In genomic region chr17:73566905-73567782, GRCh38 we compare ENCODE assay signal across 10 cellular contexts.
DNase-seq lines count a peak whose midpoint lies in the region; ATAC-seq and TF ChIP-seq lines count a peak whose summit lies in the region.
"Had no signal": no experiment of that assay in that cellular context is flagged by ENCODE, and none has a peak within 500 bp of the region (broad histone marks: within the 10 kb centered on the region; RNA-seq: fewer than 3 reads in every experiment).

No MANE protein-coding gene starts in this region.

- no peak for TF ChIP-seq POLR2A in sigmoid colon (IDR thresholded peaks at IDR 0.05)

- H3K36me3 ChIP-seq in KOPT-K1 (ENCODE audit: insufficient read depth, low read length) (no peaks in the 10 kb centered on the region), sigmoid colon (no peaks in the 10 kb centered on the region)

- H3K4me3 Mint-ChIP-seq in naive thymus-derived CD8-positive, alpha-beta T cell = peak overlapping the region; percentile 26 to 71 (median 54)

- H3K9me3 ChIP-seq in KOPT-K1 (ENCODE audit: insufficient read depth, low read length, poor library complexity, severe bottlenecking) = no peaks in the 10 kb centered on the region
- H3K9me3 ChIP-seq in sigmoid colon = no peaks in the 10 kb centered on the region

- H3K27ac ChIP-seq in KOPT-K1 (ENCODE audit: low read depth, low read length, poor library complexity, severe bottlenecking) = peak overlapping the region; percentile 77
- no peak overlapping the region for H3K27ac ChIP-seq in sigmoid colon

- peaks cover 0 to 4% (median 0%) of the 10 kb centered on the region in 3 donors for H3K27me3 ChIP-seq in sigmoid colon

- peaks cover 5 to 38% (median 27%) of the 10 kb centered on the region in 4 donors for H3K4me1 Mint-ChIP-seq in naive thymus-derived CD8-positive, alpha-beta T cell

- H3K4me1 ChIP-seq in sigmoid colon = no peaks in the 10 kb centered on the region

- 59 to 77% methylated on average over 11 of the region's 11 CpGs for WGBS in sigmoid colon, 2 donors

- no peak for TF ChIP-seq EP300 in sigmoid colon (IDR thresholded peaks at IDR 0.05)

- no peaks in the 10 kb centered on the region for H3K27me3 Mint-ChIP-seq in naive thymus-derived CD8-positive, alpha-beta T cell

- no peak for TF ChIP-seq CTCF in sigmoid colon (IDR thresholded peaks at IDR 0.05)

- H3K9me3 Mint-ChIP-seq in activated naive CD4-positive, alpha-beta T cell treated with anti-CD3 and anti-CD28 coated beads, Interleukin-2, amount 50 U/mL, for 72 hours = peaks cover 0 to 5% of the 10 kb centered on the region in 2 donors
- H3K9me3 Mint-ChIP-seq in naive thymus-derived CD8-positive, alpha-beta T cell = no peaks in the 10 kb centered on the region

- DNase-seq in Daoy (ENCODE audit: low read depth) (peak; percentile 32), DMS 273 (lab: John Stamatoyannopoulos, UW; ENCODE audit: unreplicated experiment) (no peak), sigmoid colon (no peak), NCI-H1092 (lab: John Stamatoyannopoulos, UW) (no peak), GF-D8 (lab: John Stamatoyannopoulos, UW) (no peak)
- DNase-seq in activated naive CD4-positive, alpha-beta T cell treated with anti-CD3 and anti-CD28 coated beads, Interleukin-2, amount 50 U/mL, for 72 hours (ENCODE audit: low spot score in 2 of 2) = peak in 1 of 2 donors; percentile 33
- peak in 7 of 10 donors; percentile 11 to 65 (median 33) for DNase-seq in naive thymus-derived CD8-positive, alpha-beta T cell
- DNase-seq: EL, NCI-H774 had no signal

- ATAC-seq in activated naive CD4-positive, alpha-beta T cell treated with anti-CD3 and anti-CD28 coated beads, Interleukin-2, amount 50 U/mL, for 72 hours = peak; percentile 85 to 87
- peak; percentile 86 to 92 for ATAC-seq in naive thymus-derived CD8-positive, alpha-beta T cell

- intact Hi-C loops in sigmoid colon (cut with DNase I) = no loop called here

- POLR2A ChIA-PET in naive thymus-derived CD8-positive, alpha-beta T cell (lab: Charles Lee) = interaction anchor here (0.6 to 5.1 kb wide), 10 partner anchors 10 to 77 kb away, joined by 3 to 58 read pairs (median 4); partner anchors contain the start of gene SDK2

- H3K4me3 ChIP-seq in sigmoid colon = no peak overlapping the region

- H3K27ac Mint-ChIP-seq in activated naive CD4-positive, alpha-beta T cell treated with anti-CD3 and anti-CD28 coated beads, Interleukin-2, amount 50 U/mL, for 72 hours = peak overlapping the region; percentile 88
- H3K27ac Mint-ChIP-seq in naive thymus-derived CD8-positive, alpha-beta T cell = peak overlapping the region; percentile 84 to 96 (median 93)

- no peaks in the 10 kb centered on the region for H3K36me3 Mint-ChIP-seq in activated naive CD4-positive, alpha-beta T cell treated with anti-CD3 and anti-CD28 coated beads, Interleukin-2, amount 50 U/mL, for 72 hours
- H3K36me3 Mint-ChIP-seq in naive thymus-derived CD8-positive, alpha-beta T cell = no peaks in the 10 kb centered on the region

Comparison
In these comparisons a context has a peak if more than half of its experiments do, and no peak if none do; other contexts are left out.
1. DNase-seq: peak in Daoy (single experiment) and naive thymus-derived CD8-positive, alpha-beta T cell (7 of 10); none in DMS 273 (single experiment), sigmoid colon (single experiment), NCI-H1092 (single experiment) and GF-D8 (single experiment).